In genomic region chr2:26243643-26244478, GRCh38 we compare ENCODE assay signal across 1 cellular context.
TF ChIP-seq lines count a peak whose summit lies in the region.

No MANE protein-coding gene starts in this region.

TF ChIP-seq in K562, 482 proteins besides CTCF, POLR2A, EP300 and RAD21 (continued from another document and continues in another):
- TF ChIP-seq, protein P1, sequence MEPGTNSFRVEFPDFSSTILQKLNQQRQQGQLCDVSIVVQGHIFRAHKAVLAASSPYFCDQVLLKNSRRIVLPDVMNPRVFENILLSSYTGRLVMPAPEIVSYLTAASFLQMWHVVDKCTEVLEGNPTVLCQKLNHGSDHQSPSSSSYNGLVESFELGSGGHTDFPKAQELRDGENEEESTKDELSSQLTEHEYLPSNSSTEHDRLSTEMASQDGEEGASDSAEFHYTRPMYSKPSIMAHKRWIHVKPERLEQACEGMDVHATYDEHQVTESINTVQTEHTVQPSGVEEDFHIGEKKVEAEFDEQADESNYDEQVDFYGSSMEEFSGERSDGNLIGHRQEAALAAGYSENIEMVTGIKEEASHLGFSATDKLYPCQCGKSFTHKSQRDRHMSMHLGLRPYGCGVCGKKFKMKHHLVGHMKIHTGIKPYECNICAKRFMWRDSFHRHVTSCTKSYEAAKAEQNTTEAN (CRISPR knock-in tag; IDR thresholded peaks at IDR 0.05): no peak
- TF ChIP-seq LARP7 (IDR thresholded peaks at IDR 0.05) (0 out of 2 replicates have a peak, but pooled peaks have one; percentile 10), TRIM24 (IDR thresholded peaks at IDR 0.05) (no peak), MIER1 (IDR thresholded peaks at IDR 0.05; ENCODE audit: low read depth) (no peak), NFRKB (IDR thresholded peaks at IDR 0.05; ENCODE audit: low read depth) (no peak), PML (IDR thresholded peaks at IDR 0.05; ENCODE audit: low read length) (peak; percentile 19; the same call in 1 of the 2 replicates), CXXC5 (CRISPR knock-in tag; IDR thresholded peaks at IDR 0.05) (no peak), ASH1L (IDR thresholded peaks at IDR 0.05; ENCODE audit: borderline replicate concordance, low read depth, partially characterized antibody) (no peak), CEBPG (CRISPR knock-in tag; IDR thresholded peaks at IDR 0.05) (peak; percentile 34; the same call in 1 of the 2 replicates), CEBPG (tag; conservative IDR thresholded peaks at IDR 0.05 in 1 of 2, IDR thresholded peaks at IDR 0.05 in 1 of 2) (0 out of 4 replicates have a peak, but pooled peaks of 1 of the 2 experiments have one; percentile 38), BHLHE40 (IDR thresholded peaks at IDR 0.05; ENCODE audit: low read length) (0 out of 2 replicates have a peak, but pooled peaks have one; percentile 21), ELF1 (tag; IDR thresholded peaks at IDR 0.05) (no peak), ZNF165 (CRISPR knock-in tag; IDR thresholded peaks at IDR 0.05; ENCODE audit: borderline replicate concordance) (no peak), STAT6 (CRISPR knock-in tag; IDR thresholded peaks at IDR 0.05) (no peak), POLR2B (IDR thresholded peaks at IDR 0.05; ENCODE audit: low read depth, partially characterized antibody) (no peak), NFATC3 (IDR thresholded peaks at IDR 0.05) (no peak), TAF9B (IDR thresholded peaks at IDR 0.05; ENCODE audit: partially characterized antibody) (no peak), CREB3 (tag; conservative IDR thresholded peaks at IDR 0.05; ENCODE audit: low read depth) (no peak), ZNF24 (IDR thresholded peaks at IDR 0.05) (no peak), SMARCA4 (IDR thresholded peaks at IDR 0.05) (no peak), PKNOX1 (IDR thresholded peaks at IDR 0.05) (no peak), HDAC6 (IDR thresholded peaks at IDR 0.05; ENCODE audit: low read depth, low read length) (no peak), HDAC1 (IDR thresholded peaks at IDR 0.05) (peak in 1 of 2 experiments; percentile 53; a peak in 2 of 4 replicates), ZNF354B (CRISPR knock-in tag; IDR thresholded peaks at IDR 0.05) (no peak), PHB (CRISPR knock-in tag; IDR thresholded peaks at IDR 0.05) (no peak), MEIS2 (IDR thresholded peaks at IDR 0.05; ENCODE audit: partially characterized antibody) (no peak), ZEB2 (IDR thresholded peaks at IDR 0.05) (no peak), GABPB1 (CRISPR knock-in tag; IDR thresholded peaks at IDR 0.05) (0 out of 2 replicates have a peak, but pooled peaks have one; percentile 14), FOXJ2 (tag; IDR thresholded peaks at IDR 0.05) (peak; percentile 69; the same call in 1 of the 2 replicates), ZNF316 (IDR thresholded peaks at IDR 0.05) (no peak), ZNF589 (CRISPR knock-in tag; IDR thresholded peaks at IDR 0.05; ENCODE audit: low read depth) (no peak), RFX5 (IDR thresholded peaks at IDR 0.05; ENCODE audit: low read depth, low read length) (no peak), CCNT2 (IDR thresholded peaks at IDR 0.05; ENCODE audit: borderline replicate concordance, extremely low read depth, insufficient read length, low read depth, low read length) (peak; percentile 13), POLR2H (tag; IDR thresholded peaks at IDR 0.05; ENCODE audit: low read depth) (peak; percentile 25; the same call in 1 of the 2 replicates), EHMT2 (IDR thresholded peaks at IDR 0.05) (no peak), ZNF444 (CRISPR knock-in tag; IDR thresholded peaks at IDR 0.05) (no peak), THRAP3 (IDR thresholded peaks at IDR 0.05; ENCODE audit: borderline replicate concordance) (no peak), SP1 (CRISPR knock-in tag; IDR thresholded peaks at IDR 0.05) (no peak), KDM2B (CRISPR knock-in tag; IDR thresholded peaks at IDR 0.05) (no peak), RB1 (IDR thresholded peaks at IDR 0.05; ENCODE audit: low read depth) (no peak)
- TF ChIP-seq, protein P2, sequence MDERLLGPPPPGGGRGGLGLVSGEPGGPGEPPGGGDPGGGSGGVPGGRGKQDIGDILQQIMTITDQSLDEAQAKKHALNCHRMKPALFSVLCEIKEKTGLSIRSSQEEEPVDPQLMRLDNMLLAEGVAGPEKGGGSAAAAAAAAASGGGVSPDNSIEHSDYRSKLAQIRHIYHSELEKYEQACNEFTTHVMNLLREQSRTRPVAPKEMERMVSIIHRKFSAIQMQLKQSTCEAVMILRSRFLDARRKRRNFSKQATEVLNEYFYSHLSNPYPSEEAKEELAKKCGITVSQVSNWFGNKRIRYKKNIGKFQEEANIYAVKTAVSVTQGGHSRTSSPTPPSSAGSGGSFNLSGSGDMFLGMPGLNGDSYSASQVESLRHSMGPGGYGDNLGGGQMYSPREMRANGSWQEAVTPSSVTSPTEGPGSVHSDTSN (CRISPR knock-in tag; IDR thresholded peaks at IDR 0.05; ENCODE audit: low read depth): no peak
- TF ChIP-seq, protein P2 (tag; conservative IDR thresholded peaks at IDR 0.05; ENCODE audit: low read depth): no peak
- TF ChIP-seq, protein P3, sequence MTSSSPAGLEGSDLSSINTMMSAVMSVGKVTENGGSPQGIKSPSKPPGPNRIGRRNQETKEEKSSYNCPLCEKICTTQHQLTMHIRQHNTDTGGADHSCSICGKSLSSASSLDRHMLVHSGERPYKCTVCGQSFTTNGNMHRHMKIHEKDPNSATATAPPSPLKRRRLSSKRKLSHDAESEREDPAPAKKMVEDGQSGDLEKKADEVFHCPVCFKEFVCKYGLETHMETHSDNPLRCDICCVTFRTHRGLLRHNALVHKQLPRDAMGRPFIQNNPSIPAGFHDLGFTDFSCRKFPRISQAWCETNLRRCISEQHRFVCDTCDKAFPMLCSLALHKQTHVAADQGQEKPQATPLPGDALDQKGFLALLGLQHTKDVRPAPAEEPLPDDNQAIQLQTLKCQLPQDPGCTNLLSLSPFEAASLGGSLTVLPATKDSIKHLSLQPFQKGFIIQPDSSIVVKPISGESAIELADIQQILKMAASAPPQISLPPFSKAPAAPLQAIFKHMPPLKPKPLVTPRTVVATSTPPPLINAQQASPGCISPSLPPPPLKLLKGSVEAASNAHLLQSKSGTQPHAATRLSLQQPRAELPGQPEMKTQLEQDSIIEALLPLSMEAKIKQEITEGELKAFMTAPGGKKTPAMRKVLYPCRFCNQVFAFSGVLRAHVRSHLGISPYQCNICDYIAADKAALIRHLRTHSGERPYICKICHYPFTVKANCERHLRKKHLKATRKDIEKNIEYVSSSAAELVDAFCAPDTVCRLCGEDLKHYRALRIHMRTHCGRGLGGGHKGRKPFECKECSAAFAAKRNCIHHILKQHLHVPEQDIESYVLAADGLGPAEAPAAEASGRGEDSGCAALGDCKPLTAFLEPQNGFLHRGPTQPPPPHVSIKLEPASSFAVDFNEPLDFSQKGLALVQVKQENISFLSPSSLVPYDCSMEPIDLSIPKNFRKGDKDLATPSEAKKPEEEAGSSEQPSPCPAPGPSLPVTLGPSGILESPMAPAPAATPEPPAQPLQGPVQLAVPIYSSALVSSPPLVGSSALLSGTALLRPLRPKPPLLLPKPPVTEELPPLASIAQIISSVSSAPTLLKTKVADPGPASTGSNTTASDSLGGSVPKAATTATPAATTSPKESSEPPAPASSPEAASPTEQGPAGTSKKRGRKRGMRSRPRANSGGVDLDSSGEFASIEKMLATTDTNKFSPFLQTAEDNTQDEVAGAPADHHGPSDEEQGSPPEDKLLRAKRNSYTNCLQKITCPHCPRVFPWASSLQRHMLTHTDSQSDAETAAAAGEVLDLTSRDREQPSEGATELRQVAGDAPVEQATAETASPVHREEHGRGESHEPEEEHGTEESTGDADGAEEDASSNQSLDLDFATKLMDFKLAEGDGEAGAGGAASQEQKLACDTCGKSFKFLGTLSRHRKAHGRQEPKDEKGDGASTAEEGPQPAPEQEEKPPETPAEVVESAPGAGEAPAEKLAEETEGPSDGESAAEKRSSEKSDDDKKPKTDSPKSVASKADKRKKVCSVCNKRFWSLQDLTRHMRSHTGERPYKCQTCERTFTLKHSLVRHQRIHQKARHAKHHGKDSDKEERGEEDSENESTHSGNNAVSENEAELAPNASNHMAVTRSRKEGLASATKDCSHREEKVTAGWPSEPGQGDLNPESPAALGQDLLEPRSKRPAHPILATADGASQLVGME (CRISPR knock-in tag; IDR thresholded peaks at IDR 0.05): no peak
- TF ChIP-seq, protein P4, sequence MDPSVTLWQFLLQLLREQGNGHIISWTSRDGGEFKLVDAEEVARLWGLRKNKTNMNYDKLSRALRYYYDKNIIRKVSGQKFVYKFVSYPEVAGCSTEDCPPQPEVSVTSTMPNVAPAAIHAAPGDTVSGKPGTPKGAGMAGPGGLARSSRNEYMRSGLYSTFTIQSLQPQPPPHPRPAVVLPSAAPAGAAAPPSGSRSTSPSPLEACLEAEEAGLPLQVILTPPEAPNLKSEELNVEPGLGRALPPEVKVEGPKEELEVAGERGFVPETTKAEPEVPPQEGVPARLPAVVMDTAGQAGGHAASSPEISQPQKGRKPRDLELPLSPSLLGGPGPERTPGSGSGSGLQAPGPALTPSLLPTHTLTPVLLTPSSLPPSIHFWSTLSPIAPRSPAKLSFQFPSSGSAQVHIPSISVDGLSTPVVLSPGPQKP (CRISPR knock-in tag; IDR thresholded peaks at IDR 0.05): no peak
- TF ChIP-seq, protein P5, sequence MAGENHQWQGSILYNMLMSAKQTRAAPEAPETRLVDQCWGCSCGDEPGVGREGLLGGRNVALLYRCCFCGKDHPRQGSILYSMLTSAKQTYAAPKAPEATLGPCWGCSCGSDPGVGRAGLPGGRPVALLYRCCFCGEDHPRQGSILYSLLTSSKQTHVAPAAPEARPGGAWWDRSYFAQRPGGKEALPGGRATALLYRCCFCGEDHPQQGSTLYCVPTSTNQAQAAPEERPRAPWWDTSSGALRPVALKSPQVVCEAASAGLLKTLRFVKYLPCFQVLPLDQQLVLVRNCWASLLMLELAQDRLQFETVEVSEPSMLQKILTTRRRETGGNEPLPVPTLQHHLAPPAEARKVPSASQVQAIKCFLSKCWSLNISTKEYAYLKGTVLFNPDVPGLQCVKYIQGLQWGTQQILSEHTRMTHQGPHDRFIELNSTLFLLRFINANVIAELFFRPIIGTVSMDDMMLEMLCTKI (IDR thresholded peaks at IDR 0.05; ENCODE audit: partially characterized antibody): no peak
- TF ChIP-seq, protein P6, sequence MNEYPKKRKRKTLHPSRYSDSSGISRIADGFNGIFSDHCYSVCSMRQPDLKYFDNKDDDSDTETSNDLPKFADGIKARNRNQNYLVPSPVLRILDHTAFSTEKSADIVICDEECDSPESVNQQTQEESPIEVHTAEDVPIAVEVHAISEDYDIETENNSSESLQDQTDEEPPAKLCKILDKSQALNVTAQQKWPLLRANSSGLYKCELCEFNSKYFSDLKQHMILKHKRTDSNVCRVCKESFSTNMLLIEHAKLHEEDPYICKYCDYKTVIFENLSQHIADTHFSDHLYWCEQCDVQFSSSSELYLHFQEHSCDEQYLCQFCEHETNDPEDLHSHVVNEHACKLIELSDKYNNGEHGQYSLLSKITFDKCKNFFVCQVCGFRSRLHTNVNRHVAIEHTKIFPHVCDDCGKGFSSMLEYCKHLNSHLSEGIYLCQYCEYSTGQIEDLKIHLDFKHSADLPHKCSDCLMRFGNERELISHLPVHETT (CRISPR knock-in tag; conservative IDR thresholded peaks at IDR 0.05 in 1 of 2, IDR thresholded peaks at IDR 0.05 in 1 of 2): no peak
- TF ChIP-seq, protein P7, sequence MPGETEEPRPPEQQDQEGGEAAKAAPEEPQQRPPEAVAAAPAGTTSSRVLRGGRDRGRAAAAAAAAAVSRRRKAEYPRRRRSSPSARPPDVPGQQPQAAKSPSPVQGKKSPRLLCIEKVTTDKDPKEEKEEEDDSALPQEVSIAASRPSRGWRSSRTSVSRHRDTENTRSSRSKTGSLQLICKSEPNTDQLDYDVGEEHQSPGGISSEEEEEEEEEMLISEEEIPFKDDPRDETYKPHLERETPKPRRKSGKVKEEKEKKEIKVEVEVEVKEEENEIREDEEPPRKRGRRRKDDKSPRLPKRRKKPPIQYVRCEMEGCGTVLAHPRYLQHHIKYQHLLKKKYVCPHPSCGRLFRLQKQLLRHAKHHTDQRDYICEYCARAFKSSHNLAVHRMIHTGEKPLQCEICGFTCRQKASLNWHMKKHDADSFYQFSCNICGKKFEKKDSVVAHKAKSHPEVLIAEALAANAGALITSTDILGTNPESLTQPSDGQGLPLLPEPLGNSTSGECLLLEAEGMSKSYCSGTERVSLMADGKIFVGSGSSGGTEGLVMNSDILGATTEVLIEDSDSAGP (CRISPR knock-in tag; IDR thresholded peaks at IDR 0.05): no peak
